ENCODE assay signal across 13 cellular contexts in genomic region chr18:50401334-50401733, GRCh38. TPM values are rescaled to one million over a fixed set of nuclear protein-coding genes. Genes with fewer than 3 reads are reported as not detected.
DNase-seq lines count a peak whose midpoint lies in the region; ATAC-seq and TF ChIP-seq lines count a peak whose summit lies in the region.
"Had no signal": no experiment of that assay in that cellular context is flagged by ENCODE, and none has a peak within 500 bp of the region (broad histone marks: within the 10 kb centered on the region; RNA-seq: fewer than 3 reads in every experiment).

No MANE protein-coding gene starts in this region.

- no peak overlapping the region for H3K4me3 ChIP-seq in Caco-2 (ENCODE audit: low read depth, low read length)
- no peak overlapping the region for H3K4me3 ChIP-seq in left lung
- H3K4me3 ChIP-seq: PC-9 had no signal

- CTCF ChIA-PET in Caco-2 (lab: Charles Lee) (no interaction called here), WTC11 (lab: Charles Lee) (interaction anchor here (1.6 to 4.3 kb wide), 3 partner anchors 28 to 197 kb away, joined by 3 to 17 read pairs (median 16); no protein-coding TSS in a partner anchor)

- peak overlapping the region; percentile 38 for H3K4me3 Mint-ChIP-seq in Caco-2 (ENCODE audit: unreplicated experiment)
- H3K4me3 Mint-ChIP-seq in WTC11, result peak overlapping the region; percentile 52
- no peak overlapping the region for H3K4me3 Mint-ChIP-seq in activated T-helper 1 cell treated with anti-CD3 and anti-CD28 coated beads, Interleukin-12 subunit alpha, Interleukin-12 subunit beta, Interleukin-2, Interleukin-4 antibody, amounts not matched to agents 30 ng/mL and 10 ng/mL and 1 ng/mL, durations not matched to agents 14 hours and 24 hours and 36 hours
- H3K4me3 Mint-ChIP-seq: CD4-positive, CD25-positive, alpha-beta regulatory T cell; T-cell had no signal

- H3K9me3 ChIP-seq in Caco-2, result no peaks in the 10 kb centered on the region
- no peaks in the 10 kb centered on the region for H3K9me3 ChIP-seq in ES-I3 (ENCODE audit: control insufficient read depth, insufficient read depth, low read length)
- H3K9me3 ChIP-seq in left lung, result no peaks in the 10 kb centered on the region

- no TSS peak for BruUV-seq in Caco-2 (replicated peaks; lab: Mats Ljungman, UMichigan)

- POLR2A ChIA-PET in Caco-2 (lab: Charles Lee), result no interaction called here
- POLR2A ChIA-PET in WTC11 (lab: Charles Lee), result no interaction called here

- H3K27me3 Mint-ChIP-seq in Caco-2 (ENCODE audit: insufficient read depth, unreplicated experiment) (no peaks in the 10 kb centered on the region), WTC11 (ENCODE audit: low read depth) (peaks cover 61% of the 10 kb centered on the region)
- peaks cover 38% of the 10 kb centered on the region for H3K27me3 Mint-ChIP-seq in activated T-helper 1 cell treated with anti-CD3 and anti-CD28 coated beads, Interleukin-12 subunit alpha, Interleukin-12 subunit beta, Interleukin-2, Interleukin-4 antibody, amounts not matched to agents 30 ng/mL and 10 ng/mL and 1 ng/mL, durations not matched to agents 14 hours and 24 hours and 36 hours (ENCODE audit: insufficient read depth)

- H3K27ac Mint-ChIP-seq in Caco-2 (ENCODE audit: unreplicated experiment), result peak overlapping the region; percentile 55
- no peak overlapping the region for H3K27ac Mint-ChIP-seq in WTC11
- H3K27ac Mint-ChIP-seq in activated T-helper 1 cell treated with anti-CD3 and anti-CD28 coated beads, Interleukin-12 subunit alpha, Interleukin-12 subunit beta, Interleukin-2, Interleukin-4 antibody, amounts not matched to agents 30 ng/mL and 10 ng/mL and 1 ng/mL, durations not matched to agents 14 hours and 24 hours and 36 hours, result no peak overlapping the region
- H3K27ac Mint-ChIP-seq: CD4-positive, CD25-positive, alpha-beta regulatory T cell; T-cell had no signal

- intact Hi-C loops in Caco-2 (cut with micrococcal nuclease; ENCODE audit: unreplicated experiment), result no loop called here
- intact Hi-C loops in left lung (cut with DNase I), result no loop called here
- intact Hi-C loops in activated T-helper 1 cell treated with anti-CD3 and anti-CD28 coated beads, Interleukin-12 subunit alpha, Interleukin-12 subunit beta, Interleukin-2, Interleukin-4 antibody, amounts not matched to agents 30 ng/mL and 10 ng/mL and 1 ng/mL, durations not matched to agents 14 hours and 24 hours and 36 hours (cut with micrococcal nuclease), result no loop called here

- DNase-seq in Caco-2, result no peak
- DNase-seq in WTC11 (ENCODE audit: low spot score), result no peak
- no peak for DNase-seq in left lung
- no peak for DNase-seq in activated T-helper 1 cell treated with anti-CD3 and anti-CD28 coated beads, Interleukin-12 subunit alpha, Interleukin-12 subunit beta, Interleukin-2, Interleukin-4 antibody, amounts not matched to agents 30 ng/mL and 10 ng/mL and 1 ng/mL, durations not matched to agents 14 hours and 24 hours and 36 hours (ENCODE audit: low spot score)
- DNase-seq: CD4-positive, CD25-positive, alpha-beta regulatory T cell; HCEC 1CT; KG1; NCI-H1694 had no signal

- H3K27ac ChIP-seq in left lung, result no peak overlapping the region
- H3K27ac ChIP-seq: PC-9 had no signal

- peaks cover 36% of the 10 kb centered on the region for H3K4me1 Mint-ChIP-seq in Caco-2 (ENCODE audit: low read depth, unreplicated experiment)
- peaks cover 90% of the 10 kb centered on the region for H3K4me1 Mint-ChIP-seq in WTC11
- H3K4me1 Mint-ChIP-seq in activated T-helper 1 cell treated with anti-CD3 and anti-CD28 coated beads, Interleukin-12 subunit alpha, Interleukin-12 subunit beta, Interleukin-2, Interleukin-4 antibody, amounts not matched to agents 30 ng/mL and 10 ng/mL and 1 ng/mL, durations not matched to agents 14 hours and 24 hours and 36 hours (ENCODE audit: low read depth), result no peaks in the 10 kb centered on the region

- no peaks in the 10 kb centered on the region for H3K36me3 ChIP-seq in Caco-2 (ENCODE audit: control insufficient read depth, insufficient read depth, low read length)
- no peaks in the 10 kb centered on the region for H3K36me3 ChIP-seq in ES-I3 (ENCODE audit: insufficient read depth, low read length)
- H3K36me3 ChIP-seq in left lung, result no peaks in the 10 kb centered on the region

- H3K27me3 ChIP-seq in Caco-2 (replicated peaks; ENCODE audit: control insufficient read depth, insufficient read depth, low read length), result no peaks in the 10 kb centered on the region
- peaks cover 18 to 80% of the 10 kb centered on the region in 2 donors for H3K27me3 ChIP-seq in left lung

- peaks cover 28% of the 10 kb centered on the region for H3K4me1 ChIP-seq in Caco-2
- H3K4me1 ChIP-seq in ES-I3 (ENCODE audit: insufficient read depth, low read length), result peaks cover 25% of the 10 kb centered on the region; the same call in 1 of the 2 replicates
- no peaks in the 10 kb centered on the region for H3K4me1 ChIP-seq in left lung

- peaks cover 9% of the 10 kb centered on the region for H3K9me3 Mint-ChIP-seq in Caco-2 (ENCODE audit: unreplicated experiment)
- H3K9me3 Mint-ChIP-seq in WTC11, result no peaks in the 10 kb centered on the region
- no peaks in the 10 kb centered on the region for H3K9me3 Mint-ChIP-seq in activated T-helper 1 cell treated with anti-CD3 and anti-CD28 coated beads, Interleukin-12 subunit alpha, Interleukin-12 subunit beta, Interleukin-2, Interleukin-4 antibody, amounts not matched to agents 30 ng/mL and 10 ng/mL and 1 ng/mL, durations not matched to agents 14 hours and 24 hours and 36 hours
- H3K9me3 Mint-ChIP-seq: T-cell had no signal

- H3K9ac ChIP-seq in ES-I3 (ENCODE audit: low read depth, low read length), result peak overlapping the region; percentile 35; the same call in 1 of the 2 replicates

- TF ChIP-seq CTCF in Caco-2 (IDR thresholded peaks at IDR 0.05; ENCODE audit: insufficient read depth in 1 of 2, low read depth in 1 of 2, low read length in 1 of 2, severe bottlenecking in 1 of 2, unreplicated experiment in 1 of 2), result no peak
- TF ChIP-seq CTCF in WTC11 (IDR thresholded peaks at IDR 0.05), result peak; percentile 17; the same call in 1 of the 2 replicates
- no peak for TF ChIP-seq CTCF in left lung (IDR thresholded peaks at IDR 0.05)

- H3K36me3 Mint-ChIP-seq in Caco-2 (ENCODE audit: insufficient read depth, unreplicated experiment) (peaks cover 15% of the 10 kb centered on the region), WTC11 (no peaks in the 10 kb centered on the region)
- H3K36me3 Mint-ChIP-seq in activated T-helper 1 cell treated with anti-CD3 and anti-CD28 coated beads, Interleukin-12 subunit alpha, Interleukin-12 subunit beta, Interleukin-2, Interleukin-4 antibody, amounts not matched to agents 30 ng/mL and 10 ng/mL and 1 ng/mL, durations not matched to agents 14 hours and 24 hours and 36 hours (ENCODE audit: low read depth), result no peaks in the 10 kb centered on the region
- H3K36me3 Mint-ChIP-seq: CD4-positive, CD25-positive, alpha-beta regulatory T cell; T-cell had no signal

- ATAC-seq in WTC11 (no peak), left lung (peak; percentile 67), HG03039 (IDR thresholded peaks at IDR 0.05; ENCODE audit: unreplicated experiment) (no peak), HG03159 (IDR thresholded peaks at IDR 0.05; ENCODE audit: unreplicated experiment) (no peak)
- ATAC-seq: T-cell had no signal

TF ChIP-seq in WTC11, 78 proteins besides CTCF, POLR2A, EP300 and RAD21:
- TF ChIP-seq ETV6 (CRISPR knock-in tag; IDR thresholded peaks at IDR 0.05) (no peak), TP53 (CRISPR knock-in tag; IDR thresholded peaks at IDR 0.05) (no peak)
- TF ChIP-seq, protein P1, sequence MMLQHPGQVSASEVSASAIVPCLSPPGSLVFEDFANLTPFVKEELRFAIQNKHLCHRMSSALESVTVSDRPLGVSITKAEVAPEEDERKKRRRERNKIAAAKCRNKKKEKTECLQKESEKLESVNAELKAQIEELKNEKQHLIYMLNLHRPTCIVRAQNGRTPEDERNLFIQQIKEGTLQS (CRISPR knock-in tag; conservative IDR thresholded peaks at IDR 0.05), result no peak

RNA-seq across cellular contexts. Expression of gene SKA1, which starts 26.5 kb away (rescaled TPM):
- total RNA-seq in Caco-2 (2022) (31.3 and 32.4 TPM in 2 replicates), WTC11 (2021) (15.7 to 18.6 TPM (median 18.1 TPM) in 3 replicates), left lung (1 to 10 TPM; 2.4 to 3.4 TPM)
- 20.7 and 23.3 TPM in 2 replicates for total RNA-seq in activated T-helper 1 cell treated with anti-CD3 and anti-CD28 coated beads, Interleukin-12 subunit alpha, Interleukin-12 subunit beta, Interleukin-2, Interleukin-4 antibody, amounts not matched to agents 30 ng/mL and 10 ng/mL and 1 ng/mL, durations not matched to agents 14 hours and 24 hours and 36 hours
